In the genomic region with DNA sequence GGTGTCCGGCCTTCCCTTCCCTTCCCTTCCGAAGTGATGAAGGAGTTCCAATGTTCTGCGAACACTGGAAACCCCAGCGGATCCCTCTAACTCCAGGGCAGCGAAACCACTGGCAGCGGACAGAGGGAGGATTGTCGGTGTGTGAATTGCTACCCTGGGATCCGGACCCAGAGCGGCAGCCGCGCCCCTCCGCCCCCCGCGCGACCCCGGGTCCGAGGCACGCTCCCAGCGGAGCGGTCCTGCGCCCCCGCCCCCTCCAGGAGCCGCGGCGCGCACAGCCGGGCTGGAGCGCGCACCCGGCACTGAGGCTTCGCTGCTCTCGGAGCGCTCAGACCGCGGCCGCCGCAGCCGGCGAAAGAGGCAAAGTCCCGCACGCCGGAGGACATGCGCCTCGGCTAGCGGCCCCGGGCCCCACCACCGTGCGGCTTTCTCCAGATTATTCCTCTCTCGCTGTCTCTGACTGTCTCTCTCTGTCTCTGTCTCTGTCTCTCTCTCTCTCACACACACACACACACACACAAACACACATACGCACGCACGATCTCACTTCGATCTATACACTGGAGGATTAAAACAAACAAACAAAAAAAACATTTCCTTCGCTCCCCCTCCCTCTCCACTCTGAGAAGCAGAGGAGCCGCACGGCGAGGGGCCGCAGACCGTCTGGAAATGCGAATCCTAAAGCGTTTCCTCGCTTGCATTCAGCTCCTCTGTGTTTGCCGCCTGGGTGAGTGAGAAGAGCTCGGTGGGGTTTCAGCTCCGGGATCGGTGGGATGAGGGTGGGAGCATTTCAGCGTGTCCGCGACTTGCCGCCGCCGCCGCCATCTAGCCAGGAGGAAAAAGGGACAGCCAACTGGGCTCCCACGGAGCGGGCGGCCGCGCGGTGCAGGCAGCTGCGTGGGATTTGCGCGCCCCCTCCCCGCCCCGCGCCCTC, we compare ENCODE assay signal across 8 cellular contexts. TPM values are rescaled to one million over a fixed set of nuclear protein-coding genes. Genes with fewer than 3 reads are reported as not detected.
A peak's percentile ranks its signal among the peaks of the same experiment; 100 is the strongest.
DNase-seq lines count a peak whose midpoint lies in the region; ATAC-seq and TF ChIP-seq lines count a peak whose summit lies in the region.

A gene (plus strand): TSS at position 331 of the 934 bp plus-strand sequence. CDS start 339 bp downstream, at position 670.

- H3K27me3 ChIP-seq in GM06990 (replicated peaks; ENCODE audit: control insufficient read depth, insufficient read depth, low read length) (no peaks in the 10 kb centered on the region; the same call in 1 of the 2 replicates), mammary epithelial cell (ENCODE audit: insufficient read depth, low read length) (no peaks in the 10 kb centered on the region)

- peaks cover 8% of the 10 kb centered on the region for H3K4me1 ChIP-seq in mammary epithelial cell (ENCODE audit: insufficient read depth, low read length)

- intact Hi-C loops in mammary epithelial cell (cut with micrococcal nuclease): loop anchor here (1.0 to 5.0 kb wide), 5 partner anchors 74 to 268 kb away; no protein-coding TSS in a partner anchor

- H3K36me3 ChIP-seq in GM06990 (ENCODE audit: control insufficient read depth, insufficient read depth, low read length): no peaks in the 10 kb centered on the region
- no peaks in the 10 kb centered on the region for H3K36me3 ChIP-seq in mammary epithelial cell (ENCODE audit: insufficient read depth, low read length)

- 5% methylated on average over 20 of the region's 85 CpGs for WGBS in mammary epithelial cell (ENCODE audit: low coverage, missing lambda C conversion rate)

- no peaks in the 10 kb centered on the region for H4K20me1 ChIP-seq in mammary epithelial cell (ENCODE audit: insufficient read depth, low read length)

- ATAC-seq in HG02678 (IDR thresholded peaks at IDR 0.05; ENCODE audit: unreplicated experiment): no peak
- no peak for ATAC-seq in GM21825 (IDR thresholded peaks at IDR 0.05; ENCODE audit: unreplicated experiment)

- dilution Hi-C loops in mammary epithelial cell (cut with HindIII; ENCODE audit: low sequenced_read_pairs): no loop called here

- in situ Hi-C loops in mammary epithelial cell (cut with MboI; ENCODE audit: low sequenced_read_pairs in 2 of 2): no loop called here

- peak within 1 kb of the TSS; percentile 90 for H3K4me2 ChIP-seq in mammary epithelial cell (ENCODE audit: insufficient read depth, low read depth, low read length)

- CTCF ChIA-PET in mammary epithelial cell (lab: Charles Lee; ENCODE audit: low non-redundant PET): interaction anchor here (0.5 to 0.6 kb wide), 4 partner anchors 50 to 312 kb away, joined by 4 to 20 read pairs (median 5); no protein-coding TSS in a partner anchor

- peak within 1 kb of the TSS; percentile 99 for H2AFZ ChIP-seq in mammary epithelial cell (ENCODE audit: low read depth, low read length)

- BruUV-seq in mammary epithelial cell (replicated peaks; lab: Mats Ljungman, UMichigan): TSS peak; percentile 34

- peak within 1 kb of the TSS; percentile 32 for H3K4me3 ChIP-seq in GM06990 (replicated peaks; ENCODE audit: low read depth, low read length)
- peak within 1 kb of the TSS; percentile 86 to 98 (median 89) for H3K4me3 ChIP-seq in mammary epithelial cell (replicated peaks in 1 of 3; ENCODE audit: insufficient read depth in 1 of 3, low read depth in 2 of 3, low read length in 3 of 3)

- DNase-seq in GM06990 (ENCODE audit: extremely low read depth, insufficient read length): peak; percentile 3
- DNase-seq in NCI-H146 (lab: John Stamatoyannopoulos, UW): peak; percentile 80
- peak; percentile 42 for DNase-seq in mammary epithelial cell
- DNase-seq in islet precursor cell: peak; percentile 81
- peak; percentile 20 for DNase-seq in stimulated activated CD8-positive, alpha-beta memory T cell treated with anti-CD3 and anti-CD28 coated beads, Interleukin-4, amount 100 ng/mL, for 48 hours
- no peak for DNase-seq in OCI-M1 (lab: John Stamatoyannopoulos, UW)

- H3K9me3 ChIP-seq in mammary epithelial cell (replicated peaks; ENCODE audit: insufficient read depth, low read length): no peaks in the 10 kb centered on the region

- peak within 1 kb of the TSS; percentile 86 for H3K9ac ChIP-seq in mammary epithelial cell (ENCODE audit: insufficient read depth, low read length)

- peak within 1 kb of the TSS; percentile 49 for H3K27ac ChIP-seq in mammary epithelial cell (ENCODE audit: insufficient read depth, low read depth, low read length)

- H3K79me2 ChIP-seq in mammary epithelial cell (ENCODE audit: insufficient read depth, low read length): peaks cover 4% of the 10 kb centered on the region

- TF ChIP-seq CTCF in GM06990 (IDR thresholded peaks at IDR 0.05; ENCODE audit: insufficient read depth, low read length, poor library complexity, severe bottlenecking) (no peak), mammary epithelial cell (conservative IDR thresholded peaks at IDR 0.05 in 1 of 2, IDR thresholded peaks at IDR 0.05 in 1 of 2; ENCODE audit: extremely low read depth in 1 of 2, insufficient read depth in 1 of 2, low read depth in 1 of 2, low read length in 2 of 2) (no peak)

RNA-seq across cellular contexts. Expression of the gene that starts here (rescaled TPM):
- 10 to 100 TPM in 1 of 2 donors, 1 to 10 TPM in 1; 6.2 to 46.1 TPM for total RNA-seq in mammary epithelial cell
- polyA plus RNA-seq in mammary epithelial cell: 17.1 TPM
- 10.2 TPM for polyA minus RNA-seq in mammary epithelial cell
